In the genomic region with DNA sequence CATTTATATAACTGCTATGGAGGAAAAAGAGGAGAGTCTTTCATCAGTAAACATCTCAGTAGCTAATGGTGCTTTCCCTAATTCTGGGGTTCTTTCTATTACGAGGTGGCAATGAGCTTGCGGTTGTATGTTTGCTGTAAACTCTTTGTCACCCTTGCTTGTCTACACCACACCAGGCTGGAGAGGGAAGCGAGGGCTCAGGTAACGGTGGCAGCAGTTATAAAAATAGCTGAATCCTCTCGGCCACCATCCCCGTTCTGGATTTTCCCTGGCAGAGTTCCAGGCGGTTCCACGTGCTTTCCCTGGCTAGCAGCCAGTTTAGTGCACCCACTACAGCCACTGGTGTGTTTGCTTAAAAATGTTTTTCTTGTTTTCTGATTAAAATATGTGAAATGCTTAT, we compare ENCODE assay signal across 8 cellular contexts. TPM values are rescaled to one million over a fixed set of nuclear protein-coding genes. Genes with fewer than 3 reads are reported as not detected.
DNase-seq lines count a peak whose midpoint lies in the region; ATAC-seq, FAIRE-seq and TF ChIP-seq lines count a peak whose summit lies in the region.

No MANE protein-coding gene starts in this region.

- no peaks in the 10 kb centered on the region for H3K9me3 ChIP-seq in prostate gland

- H3K27ac ChIP-seq in prostate gland: no peak overlapping the region

- ATAC-seq in GM18517 (IDR thresholded peaks at IDR 0.05; ENCODE audit: unreplicated experiment) (peak; percentile 40), HG02642 (IDR thresholded peaks at IDR 0.05; ENCODE audit: poor library complexity, unreplicated experiment) (peak; percentile 50), Right ventricle myocardium superior (ENCODE audit: poor library complexity) (no peak)

- no peak for TF ChIP-seq POLR2A in prostate gland (IDR thresholded peaks at IDR 0.05)

- H3K27me3 ChIP-seq in prostate gland (replicated peaks; ENCODE audit: insufficient read depth): no peaks in the 10 kb centered on the region

- H3K4me3 ChIP-seq in prostate gland: no peak overlapping the region

- H3K36me3 ChIP-seq in prostate gland: no peaks in the 10 kb centered on the region

- H3K4me1 ChIP-seq in prostate gland (replicated peaks): no peaks in the 10 kb centered on the region

- WGBS in prostate gland: 26% methylated on average over 8 of the region's 8 CpGs

- FAIRE-seq in HTR-8/SVneo (lab: Jason Lieb, UNC): no peak

- intact Hi-C loops in prostate gland (cut with DNase I): no loop called here
- intact Hi-C loops in Right ventricle myocardium superior (cut with DNase I): no loop called here

- TF ChIP-seq CTCF in prostate gland (IDR thresholded peaks at IDR 0.05): no peak

- peak; percentile 92 for DNase-seq in RPMI8226
- DNase-seq in dermis microvascular lymphatic vessel endothelial cell (ENCODE audit: low read depth in 2 of 2): peak; percentile 32 to 53
- DNase-seq in stimulated activated CD4-positive, alpha-beta T cell treated with anti-CD3 and anti-CD28 coated beads, Interleukin-4, amount 100 ng/mL, for 48 hours (ENCODE audit: low read depth in 2 of 2): peak; percentile 12 to 31
- DNase-seq in prostate gland (ENCODE audit: low spot score): no peak
- DNase-seq in Right ventricle myocardium superior: no peak
- no peak for DNase-seq in HTR-8/SVneo (ENCODE audit: insufficient read length, low spot score)

RNA-seq across cellular contexts. Expression of gene MAS1, which starts 39.0 kb away (rescaled TPM):
- total RNA-seq in dermis microvascular lymphatic vessel endothelial cell: not detected in 2 replicates
- total RNA-seq in prostate gland: under 1 TPM in 1 of 2 donors, not detected in 1; 0.17 TPM
- total RNA-seq in Right ventricle myocardium superior: not detected

RNA-seq across cellular contexts. Expression of gene IGF2R, which starts 39.1 kb away (rescaled TPM):
- 81.4 and 120 TPM in 2 replicates for total RNA-seq in dermis microvascular lymphatic vessel endothelial cell
- 10 to 100 TPM; 60.3 to 91.3 TPM for total RNA-seq in prostate gland
- total RNA-seq in Right ventricle myocardium superior: 68.4 TPM

Comparison
In these comparisons a context has a peak if more than half of its experiments do, and no peak if none do; other contexts are left out.
1. DNase-seq: peak in RPMI8226 (single experiment), dermis microvascular lymphatic vessel endothelial cell (2 of 2) and stimulated activated CD4-positive, alpha-beta T cell treated with anti-CD3 and anti-CD28 coated beads, Interleukin-4, amount 100 ng/mL, for 48 hours (2 of 2); none in prostate gland (single experiment), Right ventricle myocardium superior (single experiment) and HTR-8/SVneo (single experiment).